Comparison of ENCODE assay signal across 24 cellular contexts in the genomic region with DNA sequence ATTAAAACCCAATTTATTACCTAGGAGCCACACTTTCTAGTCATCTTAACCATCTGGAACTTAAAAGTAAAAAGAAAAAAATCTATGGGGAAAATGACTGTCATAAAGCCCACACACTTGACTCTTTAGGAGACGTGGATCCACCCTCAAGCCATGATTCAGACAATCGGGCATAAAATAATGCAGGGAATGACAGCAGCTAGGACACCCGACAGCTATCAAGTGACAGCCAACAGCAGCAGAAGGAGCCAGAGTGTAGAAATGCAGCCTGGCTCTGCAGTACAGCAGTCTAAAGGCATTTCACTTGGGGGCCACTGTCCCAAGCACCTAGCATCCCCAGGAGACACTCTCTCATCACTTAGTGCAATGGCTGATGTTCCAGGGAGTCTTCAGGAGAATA.
"Had no signal": no experiment of that assay in that cellular context is flagged by ENCODE, and none has a peak within 500 bp of the region (broad histone marks: within the 10 kb centered on the region; RNA-seq: fewer than 3 reads in every experiment).

No MANE protein-coding gene starts in this region.

- H3K9ac ChIP-seq: neural progenitor cell had no signal

- DNase-seq: islet precursor cell; left cardiac atrium; left ventricle myocardium inferior; mesendoderm; naive B cell; natural killer cell; nephron progenitor cell; ovary; retina; right cardiac atrium; small intestine; spleen; stimulated activated CD4-positive, alpha-beta T cell treated with anti-CD3 and anti-CD28 coated beads, Interleukin-4, amount 100 ng/mL, for 24 hours; stimulated activated naive CD4-positive, alpha-beta T cell; tibial artery; trophoblast cell; upper lobe of right lung had no signal

- H3K36me3 ChIP-seq: left ventricle myocardium inferior, neural progenitor cell, ovary, spleen, suprapubic skin, thoracic aorta, tibial artery, upper lobe of right lung had no signal

- H2AFZ ChIP-seq: hepatocyte, neural progenitor cell had no signal

- H3K79me2 ChIP-seq: hepatocyte had no signal

- H3K27ac ChIP-seq: hepatocyte, left ventricle myocardium inferior, neural progenitor cell, ovary, spleen, suprapubic skin, thoracic aorta, tibial artery, upper lobe of right lung had no signal

- H3K4me1 ChIP-seq: left ventricle myocardium inferior, spleen, suprapubic skin, tibial artery, upper lobe of right lung had no signal

- ATAC-seq: left cardiac atrium; natural killer cell; right cardiac atrium; sciatic nerve; stimulated activated effector memory CD8-positive, alpha-beta T cell treated with anti-CD3 and anti-CD28 coated beads, Interleukin-12 subunit alpha, Interleukin-12 subunit beta, amount 100 ng/mL, for 72 hours; upper lobe of right lung had no signal

- H3K27me3 ChIP-seq: hepatocyte, neural progenitor cell, ovary, spleen, suprapubic skin, tibial artery, upper lobe of right lung had no signal

- H3K4me2 ChIP-seq: hepatocyte, neural progenitor cell had no signal

- H3K9me3 ChIP-seq: left ventricle myocardium inferior, ovary, suprapubic skin, thoracic aorta, tibial artery, upper lobe of right lung had no signal

- H3K4me3 ChIP-seq: hepatocyte, left ventricle myocardium inferior, lung, neural progenitor cell, ovary, spleen, suprapubic skin, thoracic aorta, tibial artery, upper lobe of right lung had no signal
